12 cellular contexts compared by ENCODE assay signal in genomic region chr11:8722156-8722555, GRCh38. TPM values are rescaled to one million over a fixed set of nuclear protein-coding genes. Genes with fewer than 3 reads are reported as not detected.
DNase-seq lines count a peak whose midpoint lies in the region; ATAC-seq and TF ChIP-seq lines count a peak whose summit lies in the region.
"Had no signal": no experiment of that assay in that cellular context is flagged by ENCODE, and none has a peak within 500 bp of the region (broad histone marks: within the 10 kb centered on the region; RNA-seq: fewer than 3 reads in every experiment).

No MANE protein-coding gene starts in this region.

- intact Hi-C loops in colonic mucosa (cut with DNase I), result no loop called here
- intact Hi-C loops in transverse colon (cut with DNase I; ENCODE audit: low total_unique reads), result no loop called here

- WGBS in transverse colon (ENCODE audit: low coverage in 1 of 2), 2 donors, result 52% methylated on average over 5 of the region's 5 CpGs; no CpG with 5 or more reads in 1 of the 2 donors

- TF ChIP-seq POLR2A in transverse colon (IDR thresholded peaks at IDR 0.05), result no peak

- H3K27ac ChIP-seq in colonic mucosa, result peak overlapping the region; percentile 70
- peak overlapping the region; percentile 86 to 88 for H3K27ac ChIP-seq in mucosa of rectum (ENCODE audit: low read depth in 2 of 2, low read length in 2 of 2)
- peak overlapping the region; percentile 81 to 93 (median 90) for H3K27ac ChIP-seq in transverse colon

- H3K36me3 ChIP-seq in colonic mucosa (no peaks in the 10 kb centered on the region), mucosa of rectum (ENCODE audit: control insufficient read depth in 2 of 2, insufficient read depth in 2 of 2, low read length in 2 of 2) (peaks cover 8 to 14% of the 10 kb centered on the region in 2 donors), transverse colon (no peaks in the 10 kb centered on the region)

- POLR2A ChIA-PET in T-cell (lab: Charles Lee), result interaction anchor here in 1 of 2 donors (0.5 kb wide), 1 partner anchor 22 kb away, joined by 3 read pairs; no protein-coding TSS in a partner anchor

- H3K9ac ChIP-seq in colonic mucosa (ENCODE audit: low read depth in 2 of 2, low read length in 2 of 2) (peak overlapping the region in 1 of 2 donors; percentile 42), mucosa of rectum (ENCODE audit: low read depth in 1 of 2, low read length in 2 of 2) (peak overlapping the region in 1 of 2 donors; percentile 59)

- H3K9me3 ChIP-seq in colonic mucosa (no peaks in the 10 kb centered on the region), mucosa of rectum (ENCODE audit: control insufficient read depth in 2 of 2, low read length in 2 of 2) (no peaks in the 10 kb centered on the region), transverse colon (no peaks in the 10 kb centered on the region)

- in situ Hi-C loops in transverse colon (cut with MboI; ENCODE audit: low pct_ligation_motif_present in 1 of 4, low pct_unique_long_range_greater_than_20kb in 1 of 4, low sequenced_read_pairs in 3 of 4), result no loop called here

- H3K4me1 Mint-ChIP-seq in T-cell, result peaks cover 0 to 8% (median 2%) of the 10 kb centered on the region in 3 donors

- TF ChIP-seq CTCF in colonic mucosa (IDR thresholded peaks at IDR 0.05) (no peak), transverse colon (IDR thresholded peaks at IDR 0.05) (no peak)

- H3K27me3 ChIP-seq in colonic mucosa (no peaks in the 10 kb centered on the region), mucosa of rectum (ENCODE audit: control insufficient read depth in 2 of 2, insufficient read depth in 2 of 2, low read length in 2 of 2) (no peaks in the 10 kb centered on the region), transverse colon (no peaks in the 10 kb centered on the region)

- CTCF ChIA-PET in T-cell (lab: Charles Lee), result interaction anchor here in 1 of 2 donors (0.5 kb wide), 1 partner anchor 75 kb away, joined by 4 read pairs; no protein-coding TSS in a partner anchor

- ATAC-seq in T-cell (replicated peaks in 1 of 4), result no peak
- ATAC-seq in stimulated activated naive CD8-positive, alpha-beta T cell treated with anti-CD3 and anti-CD28 coated beads, Interleukin-15, Interleukin-2, amounts not matched to agents 100 U/mL and 50 U/mL, for 24 hours, result no peak

- no peaks in the 10 kb centered on the region for H3K36me3 Mint-ChIP-seq in T-cell

- H3K4me3 ChIP-seq in colonic mucosa, result no peak overlapping the region
- no peak overlapping the region for H3K4me3 ChIP-seq in mucosa of rectum (ENCODE audit: low read length in 2 of 2)
- H3K4me3 ChIP-seq in transverse colon, result no peak overlapping the region

- H3K27me3 Mint-ChIP-seq in T-cell, result peaks cover 13 to 16% of the 10 kb centered on the region in 2 donors

- peaks cover 15% of the 10 kb centered on the region for H3K4me1 ChIP-seq in colonic mucosa
- H3K4me1 ChIP-seq in mucosa of rectum (ENCODE audit: control insufficient read depth in 2 of 2, insufficient read depth in 2 of 2, low read length in 2 of 2), result peaks cover 43 to 58% of the 10 kb centered on the region in 2 donors
- H3K4me1 ChIP-seq in transverse colon, result peaks cover 49 to 80% (median 64%) of the 10 kb centered on the region in 4 donors

- no peak overlapping the region for H3K27ac Mint-ChIP-seq in T-cell
- H3K27ac Mint-ChIP-seq: activated T-helper 1 cell treated with anti-CD3 and anti-CD28 coated beads, Interleukin-12 subunit alpha, Interleukin-12 subunit beta, Interleukin-2, Interleukin-4 antibody, amounts not matched to agents 30 ng/mL and 10 ng/mL and 1 ng/mL, durations not matched to agents 14 hours and 24 hours and 36 hours had no signal

- no peak overlapping the region for H3K4me3 Mint-ChIP-seq in T-cell
- H3K4me3 Mint-ChIP-seq: activated T-helper 1 cell treated with anti-CD3 and anti-CD28 coated beads, Interleukin-12 subunit alpha, Interleukin-12 subunit beta, Interleukin-2, Interleukin-4 antibody, amounts not matched to agents 30 ng/mL and 10 ng/mL and 1 ng/mL, durations not matched to agents 14 hours and 24 hours and 36 hours had no signal

- DNase-seq in DMS53 (lab: John Stamatoyannopoulos, UW), result peak; percentile 26
- no peak for DNase-seq in DMS53 treated with DMSO at 0.1 percent for 48 hours (lab: John Stamatoyannopoulos, UW; ENCODE audit: unreplicated experiment)
- DNase-seq in colonic mucosa, result peak; percentile 49
- DNase-seq in transverse colon, result no peak
- no peak for DNase-seq in NCI-H2227 (lab: John Stamatoyannopoulos, UW; ENCODE audit: unreplicated experiment)
- DNase-seq in T-cell, result no peak
- DNase-seq in stimulated activated naive CD8-positive, alpha-beta T cell treated with anti-CD3 and anti-CD28 coated beads, Interleukin-15, Interleukin-2, amounts not matched to agents 100 U/mL and 50 U/mL, for 24 hours, result no peak
- DNase-seq: cortex of kidney, GDM1, NCI-H1694 treated with DMSO at 0.1 percent for 48 hours had no signal

- no peaks in the 10 kb centered on the region for H3K9me3 Mint-ChIP-seq in T-cell
- H3K9me3 Mint-ChIP-seq: activated T-helper 1 cell treated with anti-CD3 and anti-CD28 coated beads, Interleukin-12 subunit alpha, Interleukin-12 subunit beta, Interleukin-2, Interleukin-4 antibody, amounts not matched to agents 30 ng/mL and 10 ng/mL and 1 ng/mL, durations not matched to agents 14 hours and 24 hours and 36 hours had no signal

- TF ChIP-seq EP300 in transverse colon (IDR thresholded peaks at IDR 0.05; ENCODE audit: low read depth), result no peak

RNA-seq across cellular contexts. Expression of gene RPL27A, which starts 39.6 kb away (rescaled TPM):
- total RNA-seq in colonic mucosa (1,000 to 10,000 TPM in 1 of 2 donors, 100 to 1,000 TPM in 1; 701 to 1,045 TPM), transverse colon (100 to 1,000 TPM; 462 to 843 (median 770) TPM), T-cell (1,000 to 10,000 TPM; 1,339 to 2,234 (median 1,487) TPM)

RNA-seq across cellular contexts. Expression of gene TRIM66, which starts 39.7 kb away (rescaled TPM):
- total RNA-seq in colonic mucosa (10 to 100 TPM in 1 of 2 donors, 1 to 10 TPM in 1; 5.9 to 10.6 TPM), transverse colon (10 to 100 TPM; 11.7 to 19.7 (median 14.3) TPM), T-cell (10 to 100 TPM; 17.9 to 23.5 (median 23.4) TPM)

Comparison
In these comparisons a context has a peak if more than half of its experiments do, and no peak if none do; other contexts are left out.
1. DNase-seq: peak in DMS53 (single experiment) and colonic mucosa (single experiment); none in DMS53 treated with DMSO at 0.1 percent for 48 hours (single experiment), transverse colon (single experiment), NCI-H2227 (single experiment), T-cell (0 of 34) and stimulated activated naive CD8-positive, alpha-beta T cell treated with anti-CD3 and anti-CD28 coated beads, Interleukin-15, Interleukin-2, amounts not matched to agents 100 U/mL and 50 U/mL, for 24 hours (single experiment).
2. Peak in every context shown above with its lines, with median percentiles within 50 percentile points of each other: H3K27ac ChIP-seq.